Comparison of ENCODE assay signal across 11 cellular contexts in genomic region chr19:2215281-2215751, GRCh38. TPM values are rescaled to one million over a fixed set of nuclear protein-coding genes. Genes with fewer than 3 reads are reported as not detected.
DNase-seq lines count a peak whose midpoint lies in the region; ATAC-seq and TF ChIP-seq lines count a peak whose summit lies in the region.
"Had no signal": no experiment of that assay in that cellular context is flagged by ENCODE, and none has a peak within 500 bp of the region (broad histone marks: within the 10 kb centered on the region; RNA-seq: fewer than 3 reads in every experiment).

No MANE protein-coding gene starts in this region.

- peaks cover 40 to 53% of the 10 kb centered on the region in 2 experiments; a peak in 3 of 4 replicates for H3K36me3 ChIP-seq in HCT116 (ENCODE audit: control insufficient read depth in 1 of 2, insufficient read depth in 2 of 2, low read length in 2 of 2)
- H3K36me3 ChIP-seq in left ventricle myocardium inferior, result peaks cover 97% of the 10 kb centered on the region

- no peak overlapping the region for H3K4me2 ChIP-seq in HCT116 (ENCODE audit: low read length)

- BruUV-seq in HCT116 (replicated peaks; lab: Mats Ljungman, UMichigan), result no TSS peak

- H3K4me1 Mint-ChIP-seq in activated B cell treated with CpG ODN at 0.5 μM for 24 hours, result peaks cover 5% of the 10 kb centered on the region

- H3K36me3 Mint-ChIP-seq in activated B cell treated with CpG ODN at 0.5 μM for 24 hours (ENCODE audit: low read depth), result peaks cover 87% of the 10 kb centered on the region

- TF ChIP-seq CTCF in HCT116 (IDR thresholded peaks at IDR 0.05 in 2 of 3, conservative IDR thresholded peaks at IDR 0.05 in 1 of 3; ENCODE audit: borderline replicate concordance in 1 of 3, insufficient read depth in 1 of 3, low read depth in 2 of 3, low read length in 2 of 3) (no peak), activated B cell treated with CpG ODN at 0.5 μM for 24 hours (IDR thresholded peaks at IDR 0.05) (no peak), left ventricle myocardium inferior (IDR thresholded peaks at IDR 0.05; ENCODE audit: borderline replicate concordance) (no peak)

- H3K27ac ChIP-seq in HCT116 (ENCODE audit: low read depth, low read length) (no peak overlapping the region), left ventricle myocardium inferior (replicated peaks) (no peak overlapping the region)
- H3K27ac ChIP-seq: lower lobe of right lung, prostate gland had no signal

- H3K9me2 ChIP-seq in HCT116 (ENCODE audit: insufficient read depth), result no peaks in the 10 kb centered on the region

- RAD21 ChIA-PET in HCT116 (lab: Charles Lee; ENCODE audit: low non-redundant PET in 1 of 2, low total read pairs in 2 of 2, uncharacterized antibody in 2 of 2, unreplicated experiment in 2 of 2), result no interaction called here

- H3K4me3 ChIP-seq in HCT116 (replicated peaks in 1 of 2; ENCODE audit: low read depth in 1 of 2, low read length in 2 of 2), result no peak overlapping the region
- H3K4me3 ChIP-seq in left ventricle myocardium inferior, result no peak overlapping the region
- H3K4me3 ChIP-seq: lower lobe of right lung, prostate gland had no signal

- no peak for TF ChIP-seq POLR2A in HCT116 (IDR thresholded peaks at IDR 0.05; ENCODE audit: borderline replicate concordance, extremely low read depth, insufficient read depth, insufficient read length)

- H3K27me3 ChIP-seq in HCT116 (ENCODE audit: insufficient read depth, low read length) (no peaks in the 10 kb centered on the region), left ventricle myocardium inferior (ENCODE audit: low read depth) (no peaks in the 10 kb centered on the region)

- no peaks in the 10 kb centered on the region for H3K27me3 Mint-ChIP-seq in activated B cell treated with CpG ODN at 0.5 μM for 24 hours

- H3K9me3 ChIP-seq in HCT116 (ENCODE audit: control insufficient read depth in 1 of 2, insufficient read depth in 1 of 2, low read depth in 1 of 2, low read length in 2 of 2) (no peaks in the 10 kb centered on the region), left ventricle myocardium inferior (replicated peaks) (no peaks in the 10 kb centered on the region)
- H3K9me3 ChIP-seq: lower lobe of right lung, prostate gland had no signal

- intact Hi-C loops in HCT116 (cut with micrococcal nuclease) (no loop called here), activated B cell treated with CpG ODN at 0.5 μM for 24 hours (cut with micrococcal nuclease) (no loop called here), left ventricle myocardium inferior (cut with micrococcal nuclease) (no loop called here), Right ventricle myocardium superior (cut with DNase I) (no loop called here)

- no peak overlapping the region for H3K27ac Mint-ChIP-seq in activated B cell treated with CpG ODN at 0.5 μM for 24 hours

- H3K9ac ChIP-seq in HCT116 (ENCODE audit: low read length), result no peak overlapping the region

- ATAC-seq in HCT116 (peak; percentile 46), activated B cell treated with CpG ODN at 0.5 μM for 24 hours (ENCODE audit: low read depth) (peak; percentile 14), Right ventricle myocardium superior (ENCODE audit: poor library complexity) (no peak)
- ATAC-seq: lower lobe of right lung had no signal

- no peak overlapping the region for H2AFZ ChIP-seq in HCT116 (ENCODE audit: low read depth, low read length, poor library complexity, severe bottlenecking)

- POLR2A ChIA-PET in HCT116 (lab: Charles Lee) (no interaction called here), activated B cell treated with CpG ODN at 0.5 μM for 24 hours (lab: Charles Lee) (interaction anchor here (1.0 to 1.7 kb wide), 2 partner anchors 14 to 44 kb away, joined by 3 to 5 read pairs; no protein-coding TSS in a partner anchor)

- no peaks in the 10 kb centered on the region for H4K20me1 ChIP-seq in HCT116 (ENCODE audit: insufficient read depth)

- no peaks in the 10 kb centered on the region for H3K9me3 Mint-ChIP-seq in activated B cell treated with CpG ODN at 0.5 μM for 24 hours

- no peak for DNase-seq in HCT116 (ENCODE audit: low read depth, low spot score)
- no peak for DNase-seq in activated B cell treated with CpG ODN at 0.5 μM for 24 hours
- peak; percentile 55 for DNase-seq in iPS-NIHi7 (ENCODE audit: extremely low spot score)
- no peak for DNase-seq in left ventricle myocardium inferior
- DNase-seq in superior temporal gyrus (ENCODE audit: extremely low spot score), result no peak
- no peak for DNase-seq in Right ventricle myocardium superior
- DNase-seq: dermis blood vessel endothelial cell, KBM-7, lower lobe of right lung, NCI-H526 had no signal

- H3K79me2 ChIP-seq in HCT116 (ENCODE audit: insufficient read depth, low read length), result peaks cover 4% of the 10 kb centered on the region; the same call in 1 of the 2 replicates

- H3K4me1 ChIP-seq in HCT116 (ENCODE audit: control insufficient read depth in 1 of 2, insufficient read depth in 2 of 2, low read length in 2 of 2) (no peaks in the 10 kb centered on the region), left ventricle myocardium inferior (no peaks in the 10 kb centered on the region)
- H3K4me1 ChIP-seq: prostate gland had no signal

- CTCF ChIA-PET in HCT116 (lab: Charles Lee), result no interaction called here
- CTCF ChIA-PET in activated B cell treated with CpG ODN at 0.5 μM for 24 hours (lab: Charles Lee), result interaction anchor here (1.6 kb wide), 1 partner anchor 59 kb away, joined by 5 read pairs; no protein-coding TSS in a partner anchor

- H3K4me3 Mint-ChIP-seq in activated B cell treated with CpG ODN at 0.5 μM for 24 hours, result no peak overlapping the region

- no peak for TF ChIP-seq RAD21 in HCT116 (IDR thresholded peaks at IDR 0.05; ENCODE audit: low read depth)

TF ChIP-seq in HCT116, 20 proteins besides CTCF, POLR2A, EP300 and RAD21:
- TF ChIP-seq EGR1 (IDR thresholded peaks at IDR 0.05; ENCODE audit: low read depth), result no peak
- no peak for TF ChIP-seq FOSL1 (IDR thresholded peaks at IDR 0.05; ENCODE audit: low read depth)
- no peak for TF ChIP-seq ZNF274 (IDR thresholded peaks at IDR 0.05; ENCODE audit: low read depth, low read length)
- TF ChIP-seq SRF (IDR thresholded peaks at IDR 0.05; ENCODE audit: low read depth), result no peak
- no peak for TF ChIP-seq MAX (IDR thresholded peaks at IDR 0.05)
- TF ChIP-seq, protein P1, sequence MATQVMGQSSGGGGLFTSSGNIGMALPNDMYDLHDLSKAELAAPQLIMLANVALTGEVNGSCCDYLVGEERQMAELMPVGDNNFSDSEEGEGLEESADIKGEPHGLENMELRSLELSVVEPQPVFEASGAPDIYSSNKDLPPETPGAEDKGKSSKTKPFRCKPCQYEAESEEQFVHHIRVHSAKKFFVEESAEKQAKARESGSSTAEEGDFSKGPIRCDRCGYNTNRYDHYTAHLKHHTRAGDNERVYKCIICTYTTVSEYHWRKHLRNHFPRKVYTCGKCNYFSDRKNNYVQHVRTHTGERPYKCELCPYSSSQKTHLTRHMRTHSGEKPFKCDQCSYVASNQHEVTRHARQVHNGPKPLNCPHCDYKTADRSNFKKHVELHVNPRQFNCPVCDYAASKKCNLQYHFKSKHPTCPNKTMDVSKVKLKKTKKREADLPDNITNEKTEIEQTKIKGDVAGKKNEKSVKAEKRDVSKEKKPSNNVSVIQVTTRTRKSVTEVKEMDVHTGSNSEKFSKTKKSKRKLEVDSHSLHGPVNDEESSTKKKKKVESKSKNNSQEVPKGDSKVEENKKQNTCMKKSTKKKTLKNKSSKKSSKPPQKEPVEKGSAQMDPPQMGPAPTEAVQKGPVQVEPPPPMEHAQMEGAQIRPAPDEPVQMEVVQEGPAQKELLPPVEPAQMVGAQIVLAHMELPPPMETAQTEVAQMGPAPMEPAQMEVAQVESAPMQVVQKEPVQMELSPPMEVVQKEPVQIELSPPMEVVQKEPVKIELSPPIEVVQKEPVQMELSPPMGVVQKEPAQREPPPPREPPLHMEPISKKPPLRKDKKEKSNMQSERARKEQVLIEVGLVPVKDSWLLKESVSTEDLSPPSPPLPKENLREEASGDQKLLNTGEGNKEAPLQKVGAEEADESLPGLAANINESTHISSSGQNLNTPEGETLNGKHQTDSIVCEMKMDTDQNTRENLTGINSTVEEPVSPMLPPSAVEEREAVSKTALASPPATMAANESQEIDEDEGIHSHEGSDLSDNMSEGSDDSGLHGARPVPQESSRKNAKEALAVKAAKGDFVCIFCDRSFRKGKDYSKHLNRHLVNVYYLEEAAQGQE (IDR thresholded peaks at IDR 0.05; ENCODE audit: low read depth), result no peak
- no peak for TF ChIP-seq CEBPB (IDR thresholded peaks at IDR 0.05; ENCODE audit: low read depth)
- no peak for TF ChIP-seq CBX3 (IDR thresholded peaks at IDR 0.05; ENCODE audit: low read depth)
- TF ChIP-seq POLR2AphosphoS5 (IDR thresholded peaks at IDR 0.05; ENCODE audit: low read depth, low read length), result no peak
- no peak for TF ChIP-seq YY1 (IDR thresholded peaks at IDR 0.05; ENCODE audit: extremely low read depth, insufficient replicate concordance, low read depth, low read length)
- no peak for TF ChIP-seq ZFX (IDR thresholded peaks at IDR 0.05)
- no peak for TF ChIP-seq EZH2 (IDR thresholded peaks at IDR 0.05)

RNA-seq across cellular contexts. Expression of gene PLEKHJ1, which starts 20.8 kb away (rescaled TPM):
- total RNA-seq in HCT116 (2021; ENCODE audit: unreplicated experiment) (88.2 TPM), activated B cell treated with CpG ODN at 0.5 μM for 24 hours (74.4 and 74.9 TPM in 2 replicates), left ventricle myocardium inferior (47.8 TPM), Right ventricle myocardium superior (59.6 TPM)
- polyA plus RNA-seq in HCT116 (2012), result 62.8 and 76.0 TPM in 2 replicates

RNA-seq across cellular contexts. Expression of gene SF3A2, which starts 21.3 kb away (rescaled TPM):
- total RNA-seq in HCT116 (2021; ENCODE audit: unreplicated experiment) (166 TPM), activated B cell treated with CpG ODN at 0.5 μM for 24 hours (107 and 117 TPM in 2 replicates), left ventricle myocardium inferior (28.7 TPM), Right ventricle myocardium superior (30.0 TPM)
- 139 and 153 TPM in 2 replicates for polyA plus RNA-seq in HCT116 (2012)

RNA-seq across cellular contexts. Expression of gene AMH, which starts 33.8 kb away (rescaled TPM):
- total RNA-seq in HCT116 (2021; ENCODE audit: unreplicated experiment) (42.8 TPM), activated B cell treated with CpG ODN at 0.5 μM for 24 hours (2.8 and 4.8 TPM in 2 replicates), left ventricle myocardium inferior (1.1 TPM), Right ventricle myocardium superior (0.24 TPM)
- 14.0 and 14.4 TPM in 2 replicates for polyA plus RNA-seq in HCT116 (2012)

RNA-seq across cellular contexts. Expression of gene JSRP1, which starts 40.9 kb away (rescaled TPM):
- total RNA-seq in HCT116 (2021; ENCODE audit: unreplicated experiment) (0.30 TPM), activated B cell treated with CpG ODN at 0.5 μM for 24 hours (0.31 and 0.54 TPM in 2 replicates), left ventricle myocardium inferior (0.36 TPM), Right ventricle myocardium superior (0.35 TPM)
- polyA plus RNA-seq in HCT116 (2012), result 1.3 and 1.5 TPM in 2 replicates
- total RNA-seq: lower lobe of right lung had no signal

RNA-seq across cellular contexts. Expression of gene DOT1L, which starts 51.6 kb away (rescaled TPM):
- total RNA-seq in HCT116 (2021; ENCODE audit: unreplicated experiment) (48.9 TPM), activated B cell treated with CpG ODN at 0.5 μM for 24 hours (55.0 and 65.2 TPM in 2 replicates), left ventricle myocardium inferior (8.4 TPM), Right ventricle myocardium superior (9.6 TPM)
- polyA plus RNA-seq in HCT116 (2012), result 21.2 and 27.0 TPM in 2 replicates
